ENCODE assay signal across 23 cellular contexts in the genomic region with DNA sequence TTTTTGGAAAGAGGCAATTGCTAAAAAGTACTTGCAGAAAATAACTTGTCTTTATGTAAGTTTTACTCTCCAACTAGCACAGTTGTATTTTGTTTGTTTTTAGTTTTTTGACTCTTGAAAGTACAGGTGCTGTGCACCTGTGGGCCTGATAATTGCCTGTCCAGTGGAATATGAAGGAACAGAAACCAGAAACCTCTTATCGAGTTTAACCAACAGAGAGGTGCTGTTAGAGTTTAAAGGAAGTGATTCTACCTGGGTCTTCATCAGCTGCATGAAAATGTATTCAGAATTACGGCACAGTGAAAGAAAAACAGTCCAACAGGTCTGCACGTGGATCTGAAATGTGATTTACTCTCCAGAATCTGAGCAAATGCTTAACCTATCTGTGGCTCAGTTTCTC.
DNase-seq lines count a peak whose midpoint lies in the region; ATAC-seq and TF ChIP-seq lines count a peak whose summit lies in the region.
"Had no signal": no experiment of that assay in that cellular context is flagged by ENCODE, and none has a peak within 500 bp of the region (broad histone marks: within the 10 kb centered on the region; RNA-seq: fewer than 3 reads in every experiment).

No MANE protein-coding gene starts in this region.

- TF ChIP-seq POLR2A in breast epithelium (IDR thresholded peaks at IDR 0.05) = no peak

- H3K4me2 ChIP-seq in MM.1S (ENCODE audit: low read depth, low read length) (peak overlapping the region; percentile 47), OCI-LY7 (ENCODE audit: low read length) (peak overlapping the region; percentile 44)
- H3K4me2 ChIP-seq: BLaER1 had no signal

- H3K9me2 ChIP-seq in MM.1S (replicated peaks; ENCODE audit: insufficient read depth, low read length) (no peaks in the 10 kb centered on the region), OCI-LY7 (ENCODE audit: insufficient read depth, low read length) (no peaks in the 10 kb centered on the region)

- ATAC-seq in upper lobe of right lung = no peak

- H3K27ac ChIP-seq in MM.1S (ENCODE audit: low read length) (peak overlapping the region; percentile 93), OCI-LY7 (ENCODE audit: low read depth, low read length, poor library complexity, severe bottlenecking) (peak overlapping the region; percentile 85), upper lobe of right lung (no peak overlapping the region), breast epithelium (no peak overlapping the region)
- H3K27ac ChIP-seq: BLaER1, Peyer's patch, SK-N-MC had no signal

- H3K4me3 ChIP-seq in MM.1S (ENCODE audit: low read length) = no peak overlapping the region
- no peak overlapping the region for H3K4me3 ChIP-seq in OCI-LY7 (ENCODE audit: low read depth, low read length, poor library complexity, severe bottlenecking)
- no peak overlapping the region for H3K4me3 ChIP-seq in upper lobe of right lung
- H3K4me3 ChIP-seq in breast epithelium = no peak overlapping the region
- H3K4me3 ChIP-seq: BLaER1, Peyer's patch, SK-N-MC had no signal

- H3K27me3 ChIP-seq in MM.1S (replicated peaks; ENCODE audit: insufficient read depth, low read length) (no peaks in the 10 kb centered on the region), upper lobe of right lung (no peaks in the 10 kb centered on the region), breast epithelium (no peaks in the 10 kb centered on the region)
- H3K27me3 ChIP-seq: BLaER1, Peyer's patch had no signal

- intact Hi-C loops in OCI-LY7 (cut with micrococcal nuclease; ENCODE audit: unreplicated experiment) = no loop called here
- intact Hi-C loops in upper lobe of right lung (cut with DNase I) = no loop called here
- intact Hi-C loops in breast epithelium (cut with DNase I; ENCODE audit: low total_unique reads) = no loop called here

- no peaks in the 10 kb centered on the region for H3K36me3 ChIP-seq in MM.1S (replicated peaks; ENCODE audit: insufficient read depth, low read length)
- no peaks in the 10 kb centered on the region for H3K36me3 ChIP-seq in OCI-LY7 (ENCODE audit: insufficient read depth, low read length)
- H3K36me3 ChIP-seq in upper lobe of right lung = no peaks in the 10 kb centered on the region
- no peaks in the 10 kb centered on the region for H3K36me3 ChIP-seq in breast epithelium
- H3K36me3 ChIP-seq: BLaER1, Peyer's patch had no signal

- POLR2A ChIA-PET in OCI-LY7 (lab: Charles Lee) = interaction anchor here (0.6 to 2.1 kb wide), 6 partner anchors 9 to 152 kb away, joined by 3 to 7 read pairs (median 4); no protein-coding TSS in a partner anchor

- H3K79me2 ChIP-seq in MM.1S (ENCODE audit: low read length) (no peaks in the 10 kb centered on the region), OCI-LY7 (ENCODE audit: insufficient read depth, low read depth, low read length) (no peaks in the 10 kb centered on the region)

- no peak for TF ChIP-seq CTCF in MM.1S (IDR thresholded peaks at IDR 0.05; ENCODE audit: low read length)
- no peak for TF ChIP-seq CTCF in OCI-LY7 (conservative IDR thresholded peaks at IDR 0.05; ENCODE audit: low read length)
- TF ChIP-seq CTCF in upper lobe of right lung (IDR thresholded peaks at IDR 0.05) = no peak
- no peak for TF ChIP-seq CTCF in breast epithelium (IDR thresholded peaks at IDR 0.05)

- H2AFZ ChIP-seq in MM.1S (ENCODE audit: low read length) = no peak overlapping the region
- 0 out of 2 replicates have a peak overlapping the region, but pooled peaks have one; percentile 7 for H2AFZ ChIP-seq in OCI-LY7 (ENCODE audit: low read length)

- H4K20me1 ChIP-seq in MM.1S (ENCODE audit: insufficient read depth, low read length) (no peaks in the 10 kb centered on the region), OCI-LY7 (ENCODE audit: insufficient read depth, low read length) (no peaks in the 10 kb centered on the region)
- H4K20me1 ChIP-seq: BLaER1 had no signal

- no peaks in the 10 kb centered on the region for H3K9me3 ChIP-seq in MM.1S (replicated peaks; ENCODE audit: insufficient read depth, low read length)
- H3K9me3 ChIP-seq in OCI-LY7 (ENCODE audit: low read length) = no peaks in the 10 kb centered on the region
- H3K9me3 ChIP-seq in upper lobe of right lung = no peaks in the 10 kb centered on the region
- H3K9me3 ChIP-seq in breast epithelium = no peaks in the 10 kb centered on the region
- H3K9me3 ChIP-seq: BLaER1, Peyer's patch had no signal

- BruUV-seq in OCI-LY7 (replicated peaks; lab: Mats Ljungman, UMichigan) = no TSS peak

- H3K9ac ChIP-seq in MM.1S (ENCODE audit: low read length) = peak overlapping the region; percentile 59
- H3K9ac ChIP-seq: BLaER1 had no signal

- H3K4me1 ChIP-seq in MM.1S (ENCODE audit: low read length) (peaks cover 62% of the 10 kb centered on the region), OCI-LY7 (ENCODE audit: insufficient read depth, low read length, poor library complexity, severe bottlenecking) (peaks cover 36% of the 10 kb centered on the region), upper lobe of right lung (no peaks in the 10 kb centered on the region), breast epithelium (no peaks in the 10 kb centered on the region)
- H3K4me1 ChIP-seq: Peyer's patch had no signal

- CTCF ChIA-PET in OCI-LY7 (lab: Charles Lee; ENCODE audit: unreplicated experiment) = no interaction called here

- peaks cover 61% of the 10 kb centered on the region for H3F3A ChIP-seq in MM.1S (ENCODE audit: insufficient read depth, low read length)

- DNase-seq in NCI-H748 (lab: John Stamatoyannopoulos, UW; ENCODE audit: unreplicated experiment) (peak; percentile 57), NCI-H748 treated with DMSO at 0.1 percent for 48 hours (lab: John Stamatoyannopoulos, UW) (no peak), MM.1S (peak; percentile 96), OCI-LY7 (ENCODE audit: low spot score) (peak; percentile 82), upper lobe of right lung (no peak), breast epithelium (ENCODE audit: low spot score in 2 of 2) (no peak), H4 (ENCODE audit: low spot score) (no peak)
- DNase-seq: CD4-positive, CD25-positive, alpha-beta regulatory T cell; DMS153; H9; NCI-H1105; NCI-H1436 treated with DMSO at 0.1 percent for 48 hours; NCI-H187 treated with DMSO at 0.1 percent for 48 hours; NCI-H2107; NCI-H2227 treated with DMSO at 0.1 percent for 48 hours; NCI-H82; OCI-M1; Peyer's patch; SIG-M5; SW 1271; T1000 had no signal

Comparison
In these comparisons a context has a peak if more than half of its experiments do, and no peak if none do; other contexts are left out.
1. DNase-seq: peak in NCI-H748 (single experiment), MM.1S (single experiment) and OCI-LY7 (single experiment); none in NCI-H748 treated with DMSO at 0.1 percent for 48 hours (single experiment), upper lobe of right lung (single experiment), breast epithelium (0 of 2) and H4 (single experiment).
2. H3K27ac ChIP-seq: peak in MM.1S (single experiment) and OCI-LY7 (single experiment); none in upper lobe of right lung (single experiment) and breast epithelium (0 of 2).